In genomic region chr12:13044002-13044858, GRCh38 we compare ENCODE assay signal across 8 cellular contexts. TPM values are rescaled to one million over a fixed set of nuclear protein-coding genes. Genes with fewer than 3 reads are reported as not detected.
DNase-seq lines count a peak whose midpoint lies in the region; ATAC-seq and TF ChIP-seq lines count a peak whose summit lies in the region.

A gene with protein sequence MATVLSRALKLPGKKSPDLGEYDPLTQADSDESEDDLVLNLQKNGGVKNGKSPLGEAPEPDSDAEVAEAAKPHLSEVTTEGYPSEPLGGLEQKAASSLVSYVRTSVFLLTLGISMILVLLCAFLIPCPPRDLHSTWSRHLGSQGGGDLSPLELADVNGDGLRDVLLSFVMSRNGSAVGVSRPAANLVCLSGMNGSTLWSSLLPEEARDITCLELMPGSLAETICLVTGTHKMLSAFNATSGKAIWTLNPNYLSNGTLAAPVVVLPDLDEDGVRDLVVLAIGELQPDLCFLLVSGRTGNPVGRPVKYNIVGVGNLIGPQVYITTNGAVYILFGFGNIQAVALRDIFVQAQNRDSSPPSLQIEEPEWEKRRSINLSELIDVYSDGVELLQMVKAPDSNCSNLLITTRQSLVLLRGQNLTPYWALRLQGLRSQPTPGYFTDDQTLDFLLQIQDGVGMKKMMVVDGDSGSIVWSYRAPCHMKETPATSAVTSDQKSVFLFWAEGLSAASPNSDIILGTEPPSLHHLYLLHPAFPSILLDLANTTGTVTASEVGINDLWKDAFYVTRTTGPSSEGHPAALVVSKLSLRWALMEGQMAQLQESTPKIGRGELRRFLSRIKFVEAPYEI (plus strand): TSS chr12:13044381. CDS start chr12:13044404, 23 bp downstream.

- in situ Hi-C loops in astrocyte of the spinal cord (cut with HindIII; ENCODE audit: low sequenced_read_pairs) = no loop called here

- RAD21 ChIA-PET in HCT116 (lab: Charles Lee; ENCODE audit: low non-redundant PET in 1 of 2, low total read pairs in 2 of 2, uncharacterized antibody in 2 of 2, unreplicated experiment in 2 of 2) = interaction anchor here (0.7 to 0.9 kb wide), 2 partner anchors 168 to 1670 kb away, joined by 3 to 5 read pairs; no protein-coding TSS in a partner anchor

- H3K27me3 ChIP-seq in HCT116 (ENCODE audit: insufficient read depth, low read length) (no peaks in the 10 kb centered on the region), iPS DF 6.9 (ENCODE audit: control insufficient read depth, insufficient read depth, low read length) (no peaks in the 10 kb centered on the region)

- H3K36me3 ChIP-seq in HCT116 (ENCODE audit: control insufficient read depth in 1 of 2, insufficient read depth in 2 of 2, low read length in 2 of 2) (no peaks in the 10 kb centered on the region), iPS DF 6.9 (ENCODE audit: control insufficient read depth, insufficient read depth, low read length) (no peaks in the 10 kb centered on the region)

- no CpG with 5 or more reads among the region's 71 CpGs for WGBS in iPS DF 6.9 (ENCODE audit: insufficient coverage, insufficient read length)

- no peaks in the 10 kb centered on the region for H3K9me3 ChIP-seq in HCT116 (ENCODE audit: control insufficient read depth in 1 of 2, insufficient read depth in 1 of 2, low read depth in 1 of 2, low read length in 2 of 2)
- no peaks in the 10 kb centered on the region for H3K9me3 ChIP-seq in iPS DF 6.9 (ENCODE audit: control insufficient read depth, insufficient read depth, low read length)

- ATAC-seq in HCT116 (peak; percentile 98), sciatic nerve (peak; percentile 97), GM18870 (IDR thresholded peaks at IDR 0.05; ENCODE audit: unreplicated experiment) (no peak)

- H3K4me3 ChIP-seq in HCT116 (replicated peaks in 1 of 2; ENCODE audit: low read depth in 1 of 2, low read length in 2 of 2) = peak within 1 kb of the TSS; percentile 93 to 96
- H3K4me3 ChIP-seq in NB4 (ENCODE audit: low read depth, low read length) = peak within 1 kb of the TSS; percentile 66
- H3K4me3 ChIP-seq in astrocyte of the spinal cord (ENCODE audit: low read depth, low read length) = peak within 1 kb of the TSS; percentile 89
- peak within 1 kb of the TSS; percentile 63; the same call in 1 of the 2 replicates for H3K4me3 ChIP-seq in iPS DF 6.9 (ENCODE audit: low read length)

- CTCF ChIA-PET in HCT116 (lab: Charles Lee) = interaction anchor here (1.2 to 1.5 kb wide), 3 partner anchors 19 to 232 kb away, joined by 3 read pairs; no protein-coding TSS in a partner anchor

- intact Hi-C loops in HCT116 (cut with micrococcal nuclease) (no loop called here), sciatic nerve (cut with DNase I) (no loop called here)

- H4K20me1 ChIP-seq in HCT116 (ENCODE audit: insufficient read depth) = no peaks in the 10 kb centered on the region

- H3K9ac ChIP-seq in HCT116 (ENCODE audit: low read length) = peak within 1 kb of the TSS; percentile 72

- peak; percentile 17 for TF ChIP-seq CTCF in GM12873 (IDR thresholded peaks at IDR 0.05; ENCODE audit: insufficient read depth, low read depth, low read length, missing control alignments)
- no peak; a peak in 1 of 6 replicates for TF ChIP-seq CTCF in HCT116 (IDR thresholded peaks at IDR 0.05 in 2 of 3, conservative IDR thresholded peaks at IDR 0.05 in 1 of 3; ENCODE audit: borderline replicate concordance in 1 of 3, insufficient read depth in 1 of 3, low read depth in 2 of 3, low read length in 2 of 3)
- peak; percentile 10 for TF ChIP-seq CTCF in NB4 (IDR thresholded peaks at IDR 0.05; ENCODE audit: low read depth, low read length)
- peak; percentile 15 for TF ChIP-seq CTCF in astrocyte of the spinal cord (IDR thresholded peaks at IDR 0.05; ENCODE audit: low read depth, low read length)

- POLR2A ChIA-PET in HCT116 (lab: Charles Lee) = interaction anchor here (0.6 to 0.8 kb wide), 2 partner anchors 22 to 43 kb away, joined by 3 read pairs; no protein-coding TSS in a partner anchor

- peak; percentile 58 for TF ChIP-seq POLR2A in HCT116 (IDR thresholded peaks at IDR 0.05; ENCODE audit: borderline replicate concordance, extremely low read depth, insufficient read depth, insufficient read length)
- TF ChIP-seq POLR2A in NB4 (IDR thresholded peaks at IDR 0.05; ENCODE audit: extremely low read depth, insufficient read length) = peak; percentile 31

- no peaks in the 10 kb centered on the region for H3K9me2 ChIP-seq in HCT116 (ENCODE audit: insufficient read depth)

- peaks cover 5 to 14% of the 10 kb centered on the region in 2 experiments; a peak in 3 of 4 replicates for H3K4me1 ChIP-seq in HCT116 (ENCODE audit: control insufficient read depth in 1 of 2, insufficient read depth in 2 of 2, low read length in 2 of 2)
- 0 out of 2 replicates have a peak, but pooled peaks cover 1% of the 10 kb centered on the region for H3K4me1 ChIP-seq in iPS DF 6.9 (ENCODE audit: control insufficient read depth, insufficient read depth, low read length)

- no peaks in the 10 kb centered on the region; the same call in 1 of the 2 replicates for H3K79me2 ChIP-seq in HCT116 (ENCODE audit: insufficient read depth, low read length)

- H3K4me2 ChIP-seq in HCT116 (ENCODE audit: low read length) = peak within 1 kb of the TSS; percentile 94

- no peak for TF ChIP-seq RAD21 in HCT116 (IDR thresholded peaks at IDR 0.05; ENCODE audit: low read depth)

- peak; percentile 19 for DNase-seq in HCT116 (ENCODE audit: low read depth, low spot score)
- DNase-seq in NB4 (ENCODE audit: low read depth) = peak; percentile 78
- peak; percentile 44 for DNase-seq in T1000 (lab: John Stamatoyannopoulos, UW)
- DNase-seq in astrocyte of the spinal cord (ENCODE audit: low read depth, low spot score) = peak; percentile 51
- DNase-seq in iPS DF 6.9 (ENCODE audit: low read depth, low spot score) = peak; percentile 41
- DNase-seq in sciatic nerve (ENCODE audit: low spot score) = peak; percentile 89

- BruUV-seq in HCT116 (replicated peaks; lab: Mats Ljungman, UMichigan) = no TSS peak

- peak within 1 kb of the TSS; percentile 71 for H2AFZ ChIP-seq in HCT116 (ENCODE audit: low read depth, low read length, poor library complexity, severe bottlenecking)

- H3K27ac ChIP-seq in HCT116 (ENCODE audit: low read depth, low read length) (peak within 1 kb of the TSS; percentile 40; the same call in 1 of the 2 replicates), iPS DF 6.9 (ENCODE audit: low read length) (no peak within 1 kb of the TSS)

TF ChIP-seq in HCT116, 20 proteins besides CTCF, POLR2A, EP300 and RAD21:
- TF ChIP-seq SP1 (IDR thresholded peaks at IDR 0.05; ENCODE audit: low read depth) (no peak), FOSL1 (IDR thresholded peaks at IDR 0.05; ENCODE audit: low read depth) (no peak), ZFX (IDR thresholded peaks at IDR 0.05) (no peak), YY1 (IDR thresholded peaks at IDR 0.05; ENCODE audit: extremely low read depth, insufficient replicate concordance, low read depth, low read length) (peak; percentile 92), ZNF274 (IDR thresholded peaks at IDR 0.05; ENCODE audit: low read depth, low read length) (no peak), EGR1 (IDR thresholded peaks at IDR 0.05; ENCODE audit: low read depth) (no peak; the same call in 1 of the 2 replicates), ELF1 (IDR thresholded peaks at IDR 0.05; ENCODE audit: borderline replicate concordance, low read depth) (no peak), CBX3 (IDR thresholded peaks at IDR 0.05; ENCODE audit: low read depth) (no peak), POLR2AphosphoS5 (IDR thresholded peaks at IDR 0.05; ENCODE audit: low read depth, low read length) (peak; percentile 56), EZH2 (IDR thresholded peaks at IDR 0.05) (no peak), TCF7L2 (IDR thresholded peaks at IDR 0.05; ENCODE audit: borderline replicate concordance, extremely low read depth, insufficient read depth, insufficient read length) (no peak)
- TF ChIP-seq, protein P1, sequence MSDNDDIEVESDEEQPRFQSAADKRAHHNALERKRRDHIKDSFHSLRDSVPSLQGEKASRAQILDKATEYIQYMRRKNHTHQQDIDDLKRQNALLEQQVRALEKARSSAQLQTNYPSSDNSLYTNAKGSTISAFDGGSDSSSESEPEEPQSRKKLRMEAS (IDR thresholded peaks at IDR 0.05) = no peak
- TF ChIP-seq, protein P2, sequence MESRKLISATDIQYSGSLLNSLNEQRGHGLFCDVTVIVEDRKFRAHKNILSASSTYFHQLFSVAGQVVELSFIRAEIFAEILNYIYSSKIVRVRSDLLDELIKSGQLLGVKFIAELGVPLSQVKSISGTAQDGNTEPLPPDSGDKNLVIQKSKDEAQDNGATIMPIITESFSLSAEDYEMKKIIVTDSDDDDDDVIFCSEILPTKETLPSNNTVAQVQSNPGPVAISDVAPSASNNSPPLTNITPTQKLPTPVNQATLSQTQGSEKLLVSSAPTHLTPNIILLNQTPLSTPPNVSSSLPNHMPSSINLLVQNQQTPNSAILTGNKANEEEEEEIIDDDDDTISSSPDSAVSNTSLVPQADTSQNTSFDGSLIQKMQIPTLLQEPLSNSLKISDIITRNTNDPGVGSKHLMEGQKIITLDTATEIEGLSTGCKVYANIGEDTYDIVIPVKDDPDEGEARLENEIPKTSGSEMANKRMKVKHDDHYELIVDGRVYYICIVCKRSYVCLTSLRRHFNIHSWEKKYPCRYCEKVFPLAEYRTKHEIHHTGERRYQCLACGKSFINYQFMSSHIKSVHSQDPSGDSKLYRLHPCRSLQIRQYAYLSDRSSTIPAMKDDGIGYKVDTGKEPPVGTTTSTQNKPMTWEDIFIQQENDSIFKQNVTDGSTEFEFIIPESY (IDR thresholded peaks at IDR 0.05; ENCODE audit: extremely low read depth, insufficient replicate concordance, low read length) = no peak

RNA-seq across cellular contexts. Expression of the gene that starts here (rescaled TPM):
- 15.9 TPM for total RNA-seq in HCT116 (2021; ENCODE audit: unreplicated experiment)
- polyA plus RNA-seq in HCT116 (2012) = 10.5 and 11.8 TPM in 2 replicates
- total RNA-seq in sciatic nerve = 7.8 TPM

Comparison
In these comparisons a context has a peak if more than half of its experiments do, and no peak if none do; other contexts are left out.
1. CTCF ChIP-seq: peak in GM12873 (single experiment), NB4 (single experiment) and astrocyte of the spinal cord (single experiment); none in HCT116 (0 of 3).
2. DNase-seq: peak in every context shown above with its lines; median percentile 89 in sciatic nerve; 78 in NB4; 51 in astrocyte of the spinal cord; 44 in T1000; 41 in iPS DF 6.9; 19 in HCT116.
3. Peak in every context shown above with its lines, with median percentiles within 50 percentile points of each other: H3K4me3 ChIP-seq.